Comparison of ENCODE assay signal across 14 cellular contexts in genomic region chr2:111022630-111023029, GRCh38.
DNase-seq lines count a peak whose midpoint lies in the region.
"Had no signal": no experiment of that assay in that cellular context is flagged by ENCODE, and none has a peak within 500 bp of the region (broad histone marks: within the 10 kb centered on the region; RNA-seq: fewer than 3 reads in every experiment).

No MANE protein-coding gene starts in this region.

- no peaks in the 10 kb centered on the region for H3K4me1 ChIP-seq in neuronal stem cell (ENCODE audit: control insufficient read depth in 2 of 2, insufficient read depth in 1 of 2, low read depth in 1 of 2, low read length in 2 of 2)

- peak overlapping the region; percentile 32 for H2BK15ac ChIP-seq in neuronal stem cell (ENCODE audit: low read length)

- no peak overlapping the region for H3K27ac ChIP-seq in neuronal stem cell (replicated peaks; ENCODE audit: low read length)

- H3K9ac ChIP-seq in neuronal stem cell (ENCODE audit: low read depth, low read length, poor library complexity): no peak overlapping the region

- WGBS in neuronal stem cell (ENCODE audit: extremely low coverage in 2 of 2, insufficient read length in 2 of 2, insufficient replicate concordance in 1 of 2), 2 donors: no CpG with 5 or more reads among the region's 7 CpGs

- no peak overlapping the region for H3K4me3 ChIP-seq in neuronal stem cell (ENCODE audit: low read length in 2 of 2)

- peak overlapping the region; percentile 14 for H3K23ac ChIP-seq in neuronal stem cell (ENCODE audit: low read depth, low read length, poor library complexity)

- no peaks in the 10 kb centered on the region for H3K36me3 ChIP-seq in neuronal stem cell (replicated peaks in 1 of 2; ENCODE audit: control insufficient read depth in 2 of 2, insufficient read depth in 2 of 2, low read length in 2 of 2)

- H3K79me1 ChIP-seq in neuronal stem cell (ENCODE audit: low read depth, low read length): no peaks in the 10 kb centered on the region

- no peaks in the 10 kb centered on the region for H3K27me3 ChIP-seq in neuronal stem cell (ENCODE audit: control insufficient read depth in 3 of 3, insufficient read depth in 3 of 3, low read depth in 1 of 3, low read length in 3 of 3)

- no peak overlapping the region for H2BK5ac ChIP-seq in neuronal stem cell (ENCODE audit: low read length)

- H3K14ac ChIP-seq in neuronal stem cell (ENCODE audit: low read length): no peak overlapping the region

- H3K9me3 ChIP-seq in neuronal stem cell (replicated peaks in 1 of 2; ENCODE audit: control insufficient read depth in 2 of 2, insufficient read depth in 1 of 2, low read depth in 1 of 2, low read length in 2 of 2): peaks cover 0 to under 1% of the 10 kb centered on the region in 2 donors

- no peak overlapping the region for H4K8ac ChIP-seq in neuronal stem cell (ENCODE audit: low read depth, low read length)

- H2BK120ac ChIP-seq in neuronal stem cell (ENCODE audit: low read depth, low read length): no peak overlapping the region

- H3K4ac ChIP-seq in neuronal stem cell (ENCODE audit: low read length): no peak overlapping the region

- no peak overlapping the region for H2AK5ac ChIP-seq in neuronal stem cell (ENCODE audit: low read depth, low read length)

- H2AFZ ChIP-seq in neuronal stem cell (ENCODE audit: low read length): no peak overlapping the region

- H4K91ac ChIP-seq in neuronal stem cell (ENCODE audit: low read depth, low read length, poor library complexity): no peak overlapping the region

- H3K4me2 ChIP-seq in neuronal stem cell (ENCODE audit: insufficient read depth, low read length, poor library complexity, severe bottlenecking): no peak overlapping the region

- DNase-seq in GF-D8 (lab: John Stamatoyannopoulos, UW) (peak; percentile 64), MV-4-11 (lab: John Stamatoyannopoulos, UW) (peak; percentile 78), SKM-1 treated with dmso at 0.1 percent for 144 hours (lab: John Stamatoyannopoulos, UW; ENCODE audit: unreplicated experiment) (peak; percentile 89), neuronal stem cell (ENCODE audit: low spot score) (no peak), OCI-M1 (lab: John Stamatoyannopoulos, UW) (no peak), retina (no peak), NCI-H2081 treated with DMSO at 0.1 percent for 48 hours (lab: John Stamatoyannopoulos, UW) (no peak)
- DNase-seq: ACHN; CD8-positive, alpha-beta T cell; DND-41; GDM1; HCEC 1CT; NCI-H1092; RPMI8226 had no signal

- H2BK12ac ChIP-seq in neuronal stem cell (ENCODE audit: low read length): no peak overlapping the region

- H3K18ac ChIP-seq in neuronal stem cell (ENCODE audit: low read length): peak overlapping the region; percentile 52

Comparison
In these comparisons a context has a peak if more than half of its experiments do, and no peak if none do; other contexts are left out.
1. DNase-seq: peak in GF-D8 (single experiment), MV-4-11 (single experiment) and SKM-1 treated with dmso at 0.1 percent for 144 hours (single experiment); none in neuronal stem cell (single experiment), OCI-M1 (single experiment), retina (single experiment) and NCI-H2081 treated with DMSO at 0.1 percent for 48 hours (single experiment).